In genomic region chr22:47762141-47762540, GRCh38 we compare ENCODE assay signal across 27 cellular contexts.
"Had no signal": no experiment of that assay in that cellular context is flagged by ENCODE, and none has a peak within 500 bp of the region (broad histone marks: within the 10 kb centered on the region; RNA-seq: fewer than 3 reads in every experiment).

No MANE protein-coding gene starts in this region.

- H3K4me1 Mint-ChIP-seq: stimulated activated memory B cell treated with anti-CD40 and anti-IgM and Interleukin-4, amounts not matched to agents 10 μg/mL and 1 μg/mL and 100 μg/mL, for 72 hours; stimulated activated naive B cell treated with anti-CD40 and anti-IgM and Interleukin-4, amounts not matched to agents 10 μg/mL and 1 μg/mL and 100 μg/mL, for 72 hours; stimulated activated naive CD8-positive, alpha-beta T cell treated with anti-CD3 and anti-CD28 coated beads, Interleukin-15, amount 100 ng/mL, for 72 hours had no signal

- H3K27ac ChIP-seq: stomach, suprapubic skin, testis, thoracic aorta, thyroid gland, tibial artery, tibial nerve, transverse colon, upper lobe of left lung, upper lobe of right lung, uterus, vagina had no signal

- H3K27me3 ChIP-seq: testis, thyroid gland, tibial artery, tibial nerve, transverse colon, upper lobe of left lung, uterus, vagina had no signal

- H3K9me3 ChIP-seq: suprapubic skin, testis, thoracic aorta, thyroid gland, tibial artery, transverse colon, upper lobe of left lung, upper lobe of right lung, uterus, vagina had no signal

- DNase-seq: stimulated activated CD4-positive, alpha-beta T cell treated with anti-CD3 and anti-CD28 coated beads, Interleukin-2, amount 100 ng/mL, for 48 hours; stimulated activated CD4-positive, alpha-beta T cell treated with anti-CD3 and anti-CD28 coated beads, Interleukin-4, amount 100 ng/mL, for 1 hour; stimulated activated CD4-positive, alpha-beta T cell treated with anti-CD3 and anti-CD28 coated beads, Interleukin-4, amount 100 ng/mL, for 24 hours; stimulated activated CD4-positive, alpha-beta T cell treated with anti-CD3 and anti-CD28 coated beads, Interleukin-4, amount 100 ng/mL, for 4 hours; stimulated activated CD8-positive, alpha-beta memory T cell treated with anti-CD3 and anti-CD28 coated beads, Interleukin-4, amount 100 ng/mL, for 48 hours; stimulated activated naive B cell treated with anti-CD40 and anti-IgM and Interleukin-4, amounts not matched to agents 10 μg/mL and 1 μg/mL and 100 μg/mL, for 72 hours; stimulated activated naive CD4-positive, alpha-beta T cell; stimulated activated naive CD4-positive, alpha-beta T cell treated with Interleukin-2 at 50 U/mL for 16 hours; stimulated activated naive CD8-positive, alpha-beta T cell treated with anti-CD3 and anti-CD28 coated beads, Interleukin-15, amount 100 ng/mL, for 72 hours; stimulated activated naive CD8-positive, alpha-beta T cell treated with anti-CD3 and anti-CD28 coated beads, Interleukin-15, Interleukin-2, amounts not matched to agents 100 U/mL and 50 U/mL, for 24 hours; stomach; substantia nigra; testis; thyroid gland; tibial artery; transverse colon; trophoblast cell; upper lobe of left lung; upper lobe of right lung; uterus had no signal

- H3K9me3 Mint-ChIP-seq: stimulated activated naive B cell treated with anti-CD40 and anti-IgM and Interleukin-4, amounts not matched to agents 10 μg/mL and 1 μg/mL and 100 μg/mL, for 72 hours; stimulated activated naive CD8-positive, alpha-beta T cell treated with anti-CD3 and anti-CD28 coated beads, Interleukin-15, amount 100 ng/mL, for 72 hours; stimulated activated naive CD8-positive, alpha-beta T cell treated with anti-CD3 and anti-CD28 coated beads, Interleukin-15, Interleukin-2, amounts not matched to agents 100 ng/mL and 50 ng/mL, for 24 hours; type B pancreatic cell had no signal

- H3K36me3 ChIP-seq: stomach, suprapubic skin, thoracic aorta, thyroid gland, tibial artery, tibial nerve, transverse colon, upper lobe of left lung, upper lobe of right lung, uterus, vagina had no signal

- H3K4me3 ChIP-seq: stomach, suprapubic skin, testis, thoracic aorta, thyroid gland, tibial artery, tibial nerve, transverse colon, upper lobe of left lung, upper lobe of right lung, uterus, vagina had no signal

- H3K4me3 Mint-ChIP-seq: stimulated activated memory B cell treated with anti-CD40 and anti-IgM and Interleukin-4, amounts not matched to agents 10 μg/mL and 1 μg/mL and 100 μg/mL, for 72 hours; stimulated activated naive B cell treated with anti-CD40 and anti-IgM and Interleukin-4, amounts not matched to agents 10 μg/mL and 1 μg/mL and 100 μg/mL, for 72 hours; stimulated activated naive CD8-positive, alpha-beta T cell treated with anti-CD3 and anti-CD28 coated beads, Interleukin-15, amount 100 ng/mL, for 72 hours; stimulated activated naive CD8-positive, alpha-beta T cell treated with anti-CD3 and anti-CD28 coated beads, Interleukin-15, Interleukin-2, amounts not matched to agents 100 ng/mL and 50 ng/mL, for 24 hours; type B pancreatic cell had no signal

- H3K36me3 Mint-ChIP-seq: stimulated activated memory B cell treated with anti-CD40 and anti-IgM and Interleukin-4, amounts not matched to agents 10 μg/mL and 1 μg/mL and 100 μg/mL, for 72 hours; stimulated activated naive B cell treated with anti-CD40 and anti-IgM and Interleukin-4, amounts not matched to agents 10 μg/mL and 1 μg/mL and 100 μg/mL, for 72 hours; type B pancreatic cell had no signal

- H3K27ac Mint-ChIP-seq: stimulated activated memory B cell treated with anti-CD40 and anti-IgM and Interleukin-4, amounts not matched to agents 10 μg/mL and 1 μg/mL and 100 μg/mL, for 72 hours; stimulated activated naive B cell treated with anti-CD40 and anti-IgM and Interleukin-4, amounts not matched to agents 10 μg/mL and 1 μg/mL and 100 μg/mL, for 72 hours; stimulated activated naive CD8-positive, alpha-beta T cell treated with anti-CD3 and anti-CD28 coated beads, Interleukin-15, Interleukin-2, amounts not matched to agents 100 ng/mL and 50 ng/mL, for 24 hours; type B pancreatic cell had no signal

- ATAC-seq: stimulated activated memory B cell treated with anti-CD40 and anti-IgM and Interleukin-4, amounts not matched to agents 10 μg/mL and 1 μg/mL and 100 μg/mL, for 72 hours; stimulated activated naive B cell treated with anti-CD40 and anti-IgM and Interleukin-4, amounts not matched to agents 10 μg/mL and 1 μg/mL and 100 μg/mL, for 72 hours; stimulated activated naive CD8-positive, alpha-beta T cell treated with anti-CD3 and anti-CD28 coated beads, Interleukin-15, amount 100 ng/mL, for 72 hours; stimulated activated naive CD8-positive, alpha-beta T cell treated with anti-CD3 and anti-CD28 coated beads, Interleukin-15, Interleukin-2, amounts not matched to agents 100 U/mL and 50 U/mL, for 24 hours; upper lobe of right lung had no signal

- H3K4me1 ChIP-seq: stomach, suprapubic skin, testis, thyroid gland, tibial artery, tibial nerve, transverse colon, upper lobe of left lung, upper lobe of right lung, uterus, vagina had no signal
